Comparison of ENCODE assay signal across 15 cellular contexts in genomic region chr1:83845437-83846071, GRCh38.
DNase-seq lines count a peak whose midpoint lies in the region; ATAC-seq and FAIRE-seq lines count a peak whose summit lies in the region.
"Had no signal": no experiment of that assay in that cellular context is flagged by ENCODE, and none has a peak within 500 bp of the region (broad histone marks: within the 10 kb centered on the region; RNA-seq: fewer than 3 reads in every experiment).

No MANE protein-coding gene starts in this region.

- 39 to 50% (median 40%) methylated on average over 4 of the region's 4 CpGs for WGBS in small intestine, 3 donors

- DNase-seq in NCI-H2107 treated with DMSO at 0.1 percent for 48 hours (lab: John Stamatoyannopoulos, UW; ENCODE audit: unreplicated experiment) (peak; percentile 9), NCI-H2107 (lab: John Stamatoyannopoulos, UW) (no peak), NCI-H1105 treated with DMSO at 0.1 percent for 48 hours (lab: John Stamatoyannopoulos, UW) (peak; percentile 40), fibroblast of peridontal ligament (ENCODE audit: extremely low read depth) (peak; percentile 91), small intestine (peak; percentile 75), HuH-7.5 (ENCODE audit: low spot score) (no peak)
- DNase-seq: activated CD4-positive, alpha-beta T cell treated with anti-CD3 and anti-CD28 coated beads for 36 hours; activated CD8-positive, alpha-beta memory T cell treated with anti-CD3 and anti-CD28 coated beads, Interleukin-2, amount 50 U/mL, for 4 hours; CD4-positive, alpha-beta T cell; hypothalamus; NCI-H226; occipital lobe had no signal

- no peak overlapping the region for H3K27ac ChIP-seq in small intestine (ENCODE audit: low read depth in 1 of 2, low read length in 1 of 2)
- H3K27ac ChIP-seq: tibial nerve had no signal

- H3K4me1 ChIP-seq in small intestine (ENCODE audit: control insufficient read depth in 2 of 2, insufficient read depth in 1 of 2, low read depth in 1 of 2, low read length in 1 of 2), result peaks cover 0 to 3% of the 10 kb centered on the region in 2 donors

- no peaks in the 10 kb centered on the region for H3K27me3 ChIP-seq in small intestine (ENCODE audit: control insufficient read depth in 2 of 2, insufficient read depth in 2 of 2, low read length in 2 of 2)
- H3K27me3 ChIP-seq: tibial nerve had no signal

- H3K9me3 ChIP-seq in small intestine (ENCODE audit: control insufficient read depth, low read depth), result no peaks in the 10 kb centered on the region
- H3K9me3 ChIP-seq: tibial nerve had no signal

- H3K36me3 ChIP-seq in small intestine (ENCODE audit: control insufficient read depth in 2 of 2, insufficient read depth in 2 of 2, low read length in 2 of 2), result no peaks in the 10 kb centered on the region
- H3K36me3 ChIP-seq: tibial nerve had no signal

- no peak for FAIRE-seq in small intestine (lab: Jason Lieb, UNC)

- no peak overlapping the region for H3K4me3 ChIP-seq in small intestine (ENCODE audit: low read depth in 1 of 2, low read length in 2 of 2)
- H3K4me3 ChIP-seq: tibial nerve had no signal

- ATAC-seq in GM18870 (IDR thresholded peaks at IDR 0.05; ENCODE audit: unreplicated experiment) (no peak), HG03378 (IDR thresholded peaks at IDR 0.05; ENCODE audit: unreplicated experiment) (no peak)
- ATAC-seq: activated CD4-positive, alpha-beta T cell treated with anti-CD3 and anti-CD28 coated beads for 36 hours had no signal

Comparison
In these comparisons a context has a peak if more than half of its experiments do, and no peak if none do; other contexts are left out.
1. DNase-seq: peak in NCI-H2107 treated with DMSO at 0.1 percent for 48 hours (single experiment), NCI-H1105 treated with DMSO at 0.1 percent for 48 hours (single experiment), fibroblast of peridontal ligament (single experiment) and small intestine (single experiment); none in NCI-H2107 (single experiment) and HuH-7.5 (single experiment).